Comparison of ENCODE assay signal across 18 cellular contexts in the genomic region with DNA sequence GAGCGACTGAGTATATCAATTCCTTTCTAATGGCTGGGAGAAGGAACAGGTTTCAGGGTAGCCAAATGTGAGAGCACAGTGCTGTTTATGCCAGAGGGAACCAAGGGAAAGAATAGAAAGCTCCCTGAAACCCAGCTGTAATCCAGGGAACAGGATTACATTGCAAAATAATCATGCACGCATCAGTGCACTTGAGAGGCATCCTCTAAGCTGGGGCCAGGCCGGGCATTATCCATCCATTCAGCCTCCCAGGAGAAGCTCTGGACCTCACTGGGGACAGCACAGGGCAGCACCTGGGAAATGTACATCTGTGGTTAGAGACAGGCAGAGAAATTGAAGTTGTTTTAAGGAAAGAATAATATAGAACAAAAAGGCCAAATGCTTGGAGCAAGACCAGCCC.
"Had no signal": no experiment of that assay in that cellular context is flagged by ENCODE, and none has a peak within 500 bp of the region (broad histone marks: within the 10 kb centered on the region; RNA-seq: fewer than 3 reads in every experiment).

No MANE protein-coding gene starts in this region.

- H3K27ac ChIP-seq: adrenal gland, heart left ventricle, left ventricle myocardium inferior, tibial nerve, uterus had no signal

- H3K4me3 ChIP-seq: adrenal gland, heart left ventricle, left ventricle myocardium inferior, tibial nerve, uterus had no signal

- H3K27me3 ChIP-seq: adrenal gland, heart left ventricle, tibial nerve, uterus had no signal

- H3K9me3 ChIP-seq: adrenal gland, heart left ventricle, left ventricle myocardium inferior, tibial nerve, uterus had no signal

- H3K36me3 ChIP-seq: adrenal gland, heart left ventricle, left ventricle myocardium inferior, tibial nerve, uterus had no signal

- DNase-seq: activated CD4-positive, alpha-beta T cell treated with anti-CD3 and anti-CD28 coated beads, Interleukin-2, amount 50 U/mL, for 4 hours; activated gamma-delta T cell; adrenal gland; cerebellar nuclear complex; cortex of kidney; effector CD4-positive, alpha-beta T cell; heart left ventricle; kidney glomerular epithelial cell; left ventricle myocardium inferior; midbrain; occipital lobe; posterior cingulate gyrus; stimulated activated CD4-positive, alpha-beta T cell treated with anti-CD3 and anti-CD28 coated beads, Interleukin-12 subunit alpha, Interleukin-12 subunit beta, amount 100 ng/mL, for 4 hours; stimulated activated CD4-positive, alpha-beta T cell treated with anti-CD3 and anti-CD28 coated beads, Interleukin-1b, Interleukin-23, amount 100 ng/mL, for 48 hours; stimulated activated CD8-positive, alpha-beta memory T cell treated with anti-CD3 and anti-CD28 coated beads, Interleukin-4, amount 100 ng/mL, for 48 hours; stimulated activated naive CD4-positive, alpha-beta T cell; uterus had no signal

- H3K4me1 ChIP-seq: adrenal gland, heart left ventricle, left ventricle myocardium inferior, tibial nerve, uterus had no signal
